8 cellular contexts compared by ENCODE assay signal in the genomic region with DNA sequence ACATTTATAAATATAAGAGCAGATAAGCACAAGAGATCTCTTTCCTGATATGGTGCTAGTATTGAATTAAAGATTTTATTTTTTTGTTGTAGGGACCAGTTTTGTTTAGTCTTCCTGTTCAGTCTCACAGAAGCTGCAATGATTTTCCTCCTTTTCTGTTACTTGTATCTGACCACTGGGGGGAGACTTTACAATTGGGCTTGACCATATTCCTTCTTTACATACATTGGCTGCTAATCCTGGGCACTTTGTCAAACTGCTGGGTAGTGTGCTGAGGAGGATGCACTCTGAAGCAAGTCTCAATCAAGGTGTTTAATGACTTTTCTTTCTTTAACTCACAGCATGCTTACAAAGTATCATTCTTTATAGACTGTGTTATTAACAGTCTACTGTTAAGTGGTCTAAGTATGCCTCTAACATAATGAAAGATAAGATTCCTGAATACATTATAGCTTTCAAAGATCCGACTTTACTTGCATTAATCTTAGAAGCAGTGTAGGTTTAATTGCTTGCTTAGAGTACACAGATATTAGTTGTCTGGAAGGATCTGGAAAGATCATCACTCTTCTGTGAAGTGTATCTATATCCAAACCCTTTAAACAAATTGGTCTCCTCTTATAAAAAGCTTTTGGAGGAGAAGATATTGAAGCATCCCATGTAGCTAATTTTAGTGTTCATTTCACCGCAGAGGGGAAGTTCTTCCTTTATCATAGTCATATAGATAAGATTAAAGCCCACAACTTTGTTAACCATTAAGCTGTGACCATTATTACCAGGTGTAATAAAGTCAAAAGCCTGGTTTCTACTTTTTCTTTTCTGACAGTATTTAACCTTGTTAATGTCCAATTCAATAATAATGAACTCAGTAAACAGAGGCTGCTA. TPM values are rescaled to one million over a fixed set of nuclear protein-coding genes. Genes with fewer than 3 reads are reported as not detected.
A peak's percentile ranks its signal among the peaks of the same experiment; 100 is the strongest.
DNase-seq lines count a peak whose midpoint lies in the region; ATAC-seq and TF ChIP-seq lines count a peak whose summit lies in the region.

No MANE protein-coding gene starts in this region.

- peak overlapping the region; percentile 7 to 73 (median 18) for H3K27ac Mint-ChIP-seq in brain

- peaks cover 11% of the 10 kb centered on the region for H3K36me3 Mint-ChIP-seq in brain

- TF ChIP-seq CTCF in brain (conservative IDR thresholded peaks at IDR 0.05): peak; percentile 69 to 78
- peak; percentile 52 to 62 for TF ChIP-seq CTCF in left lung (IDR thresholded peaks at IDR 0.05)
- no peak for TF ChIP-seq CTCF in omental fat pad (IDR thresholded peaks at IDR 0.05)

- peaks cover 0 to 14% of the 10 kb centered on the region in 2 donors for H3K4me1 ChIP-seq in left lung

- no peaks in the 10 kb centered on the region for H3K36me3 ChIP-seq in left lung

- H3K9me3 ChIP-seq in left lung: no peaks in the 10 kb centered on the region

- intact Hi-C loops in left lung (cut with DNase I): no loop called here

- peaks cover 0 to 7% (median 2%) of the 10 kb centered on the region in 5 experiments for H3K9me3 Mint-ChIP-seq in brain

- H3K4me1 Mint-ChIP-seq in brain: peaks cover 55% of the 10 kb centered on the region

- no peak overlapping the region for H3K4me3 ChIP-seq in left lung

- ATAC-seq in GM18909 (IDR thresholded peaks at IDR 0.05; ENCODE audit: poor library complexity, unreplicated experiment): peak; percentile 26
- ATAC-seq in left lung: peak; percentile 15
- ATAC-seq in omental fat pad (ENCODE audit: low FRiP score): no peak

- H3K27ac ChIP-seq in left lung: no peak overlapping the region

- DNase-seq in COLO668 (lab: John Stamatoyannopoulos, UW; ENCODE audit: unreplicated experiment) (peak; percentile 40), HPDE6-E6E7 (ENCODE audit: extremely low spot score) (peak; percentile 27), NCI-H748 treated with DMSO at 0.1 percent for 48 hours (lab: John Stamatoyannopoulos, UW) (peak; percentile 74), left lung (no peak), omental fat pad (ENCODE audit: low spot score) (no peak)
- no peak for DNase-seq in activated CD4-positive, CD25-positive, alpha-beta regulatory T cell (lab: John Stamatoyannopoulos, UW)

- peaks cover 10% of the 10 kb centered on the region for H3K27me3 Mint-ChIP-seq in brain

- H3K4me3 Mint-ChIP-seq in brain: peak overlapping the region; percentile 70 to 98 (median 90)

- peaks cover 0 to 42% of the 10 kb centered on the region in 2 donors for H3K27me3 ChIP-seq in left lung

RNA-seq across cellular contexts. Expression of gene PALS2, which starts 3.2 kb away (rescaled TPM):
- polyA plus RNA-seq in brain (ENCODE audit: insufficient read depth, low read depth, low replicate concordance): 2.7 TPM
- total RNA-seq in left lung: 10 to 100 TPM; 16.0 to 27.3 TPM
- total RNA-seq in omental fat pad: 10 to 100 TPM in 3 of 4 donors, 1 to 10 TPM in 1; 8.2 to 30.0 (median 22.2) TPM

Comparison
In these comparisons a context has a peak if more than half of its experiments do, and no peak if none do; other contexts are left out.
1. DNase-seq: peak in COLO668 (single experiment), HPDE6-E6E7 (single experiment) and NCI-H748 treated with DMSO at 0.1 percent for 48 hours (single experiment); none in left lung (0 of 2), omental fat pad (single experiment) and activated CD4-positive, CD25-positive, alpha-beta regulatory T cell (0 of 4).
2. CTCF ChIP-seq: peak in brain (2 of 2) and left lung (2 of 2); none in omental fat pad (0 of 3).